ENCODE assay signal across 20 cellular contexts in the genomic region with DNA sequence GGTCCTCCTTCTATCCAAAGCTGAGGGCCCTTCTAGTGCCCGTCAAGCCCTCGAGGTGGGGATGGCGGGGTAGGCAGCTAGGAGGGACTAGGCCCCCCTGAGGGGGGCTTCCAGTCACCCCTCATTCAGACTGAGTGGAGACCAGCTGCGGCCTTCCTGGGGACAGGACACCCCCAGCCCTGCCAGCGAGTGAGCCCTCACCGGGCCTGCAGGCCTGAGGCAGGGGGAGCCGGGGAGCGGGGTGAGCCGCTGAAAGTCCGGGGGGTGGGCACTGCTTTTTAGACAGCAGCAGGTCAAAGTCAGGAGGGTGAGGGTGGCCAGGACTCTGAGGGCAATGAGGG. TPM values are rescaled to one million over a fixed set of nuclear protein-coding genes. Genes with fewer than 3 reads are reported as not detected.
DNase-seq lines count a peak whose midpoint lies in the region; ATAC-seq and TF ChIP-seq lines count a peak whose summit lies in the region.
"Had no signal": no experiment of that assay in that cellular context is flagged by ENCODE, and none has a peak within 500 bp of the region (broad histone marks: within the 10 kb centered on the region; RNA-seq: fewer than 3 reads in every experiment).

No MANE protein-coding gene starts in this region.

- no peaks in the 10 kb centered on the region for H3K27me3 ChIP-seq in HL-60 (ENCODE audit: insufficient read depth, poor library complexity, severe bottlenecking)
- H3K27me3 ChIP-seq in osteoblast (ENCODE audit: insufficient read depth, low read length): peaks cover 18% of the 10 kb centered on the region

- peaks cover 15% of the 10 kb centered on the region for H3K4me1 Mint-ChIP-seq in dendritic cell treated with granulocyte-macrophage colony-stimulating factor and Interleukin-4, amounts not matched to agents 40 ng/mL and 50 ng/mL, for 4 days (ENCODE audit: low read depth)

- DNase-seq in HL-60 (ENCODE audit: low read depth in 1 of 2, low spot score in 1 of 2) (no peak), osteoblast (ENCODE audit: insufficient read length, low spot score, missing footprints) (peak; percentile 66), T-helper 1 cell (no peak), NCI-H1105 treated with DMSO at 0.1 percent for 48 hours (lab: John Stamatoyannopoulos, UW) (no peak)
- DNase-seq: ACHN, DMS 273 treated with DMSO at 0.1 percent for 48 hours, GF-D8, GOT3, NCI-H226, NCI-H524, NCI-H82, SIG-M5 had no signal

- H4K20me1 ChIP-seq in osteoblast (ENCODE audit: insufficient read depth, low read length): no peaks in the 10 kb centered on the region

- H3K27ac ChIP-seq in HL-60 (replicated peaks) (peak overlapping the region; percentile 79), osteoblast (ENCODE audit: low read depth, low read length) (no peak overlapping the region)

- H2AFZ ChIP-seq in osteoblast (ENCODE audit: low read length): no peak overlapping the region

- H3K4me3 Mint-ChIP-seq in dendritic cell treated with granulocyte-macrophage colony-stimulating factor and Interleukin-4, amounts not matched to agents 40 ng/mL and 50 ng/mL, for 4 days: no peak overlapping the region

- ATAC-seq in GM19452 (IDR thresholded peaks at IDR 0.05; ENCODE audit: unreplicated experiment): no peak
- ATAC-seq: SK-N-SH treated with all-trans-retinoic acid at 6 μM for 48 hours had no signal

- H3K4me3 ChIP-seq in HL-60 (replicated peaks; ENCODE audit: insufficient read depth, low read length): no peak overlapping the region
- no peak overlapping the region for H3K4me3 ChIP-seq in osteoblast (ENCODE audit: insufficient read depth, low read length)
- H3K4me3 ChIP-seq: GM12878 had no signal

- H3K9ac ChIP-seq in ES-I3 (ENCODE audit: low read depth, low read length): peak overlapping the region; percentile 30; the same call in 1 of the 2 replicates

- H3K9me3 Mint-ChIP-seq in dendritic cell treated with granulocyte-macrophage colony-stimulating factor and Interleukin-4, amounts not matched to agents 40 ng/mL and 50 ng/mL, for 4 days: no peaks in the 10 kb centered on the region

- TF ChIP-seq CTCF in HL-60 (IDR thresholded peaks at IDR 0.05; ENCODE audit: insufficient read depth, low read length) (no peak), osteoblast (IDR thresholded peaks at IDR 0.05; ENCODE audit: extremely low read depth, low read depth, low read length) (no peak)

- peak overlapping the region; percentile 8 for H3K27ac Mint-ChIP-seq in dendritic cell treated with granulocyte-macrophage colony-stimulating factor and Interleukin-4, amounts not matched to agents 40 ng/mL and 50 ng/mL, for 4 days

- H3K36me3 Mint-ChIP-seq in dendritic cell treated with granulocyte-macrophage colony-stimulating factor and Interleukin-4, amounts not matched to agents 40 ng/mL and 50 ng/mL, for 4 days (ENCODE audit: low read depth): no peaks in the 10 kb centered on the region

- peaks cover 28% of the 10 kb centered on the region for H3K27me3 Mint-ChIP-seq in dendritic cell treated with granulocyte-macrophage colony-stimulating factor and Interleukin-4, amounts not matched to agents 40 ng/mL and 50 ng/mL, for 4 days

- H3K9me3 ChIP-seq in ES-I3 (ENCODE audit: control insufficient read depth, insufficient read depth, low read length) (no peaks in the 10 kb centered on the region), osteoblast (ENCODE audit: low read depth, low read length) (no peaks in the 10 kb centered on the region)

- no peak overlapping the region for H3K4me2 ChIP-seq in osteoblast (ENCODE audit: insufficient read depth, low read length)

- peaks cover 18% of the 10 kb centered on the region; the same call in 1 of the 2 replicates for H3K4me1 ChIP-seq in ES-I3 (ENCODE audit: insufficient read depth, low read length)
- no peaks in the 10 kb centered on the region for H3K4me1 ChIP-seq in osteoblast (ENCODE audit: insufficient read depth, low read length)

- no peaks in the 10 kb centered on the region for H3K79me2 ChIP-seq in osteoblast (ENCODE audit: insufficient read depth, low read length)

- H3K36me3 ChIP-seq in ES-I3 (ENCODE audit: insufficient read depth, low read length): no peaks in the 10 kb centered on the region
- H3K36me3 ChIP-seq in osteoblast (ENCODE audit: insufficient read depth, low read length): no peaks in the 10 kb centered on the region

- intact Hi-C loops in dendritic cell treated with granulocyte-macrophage colony-stimulating factor and Interleukin-4, amounts not matched to agents 40 ng/mL and 50 ng/mL, for 4 days (cut with micrococcal nuclease): no loop called here

RNA-seq across cellular contexts. Expression of gene KREMEN2, which starts 8.7 kb away (rescaled TPM):
- total RNA-seq in osteoblast: not detected in 2 replicates

RNA-seq across cellular contexts. Expression of gene PAQR4, which starts 13.7 kb away (rescaled TPM):
- 1.5 and 1.8 TPM in 2 replicates for total RNA-seq in osteoblast

RNA-seq across cellular contexts. Expression of gene PKMYT1, which starts 24.8 kb away (rescaled TPM):
- total RNA-seq in osteoblast: 1.4 and 2.1 TPM in 2 replicates

RNA-seq across cellular contexts. Expression of gene FLYWCH1, which starts 43.7 kb away (rescaled TPM):
- 48.3 and 56.5 TPM in 2 replicates for total RNA-seq in osteoblast

RNA-seq across cellular contexts. Expression of gene CLDN9, which starts 57.3 kb away (rescaled TPM):
- total RNA-seq in osteoblast: not detected in 2 replicates
- total RNA-seq: Daoy, GM12878, LHCN-M2, RPMI7951 had no signal
